In the genomic region with DNA sequence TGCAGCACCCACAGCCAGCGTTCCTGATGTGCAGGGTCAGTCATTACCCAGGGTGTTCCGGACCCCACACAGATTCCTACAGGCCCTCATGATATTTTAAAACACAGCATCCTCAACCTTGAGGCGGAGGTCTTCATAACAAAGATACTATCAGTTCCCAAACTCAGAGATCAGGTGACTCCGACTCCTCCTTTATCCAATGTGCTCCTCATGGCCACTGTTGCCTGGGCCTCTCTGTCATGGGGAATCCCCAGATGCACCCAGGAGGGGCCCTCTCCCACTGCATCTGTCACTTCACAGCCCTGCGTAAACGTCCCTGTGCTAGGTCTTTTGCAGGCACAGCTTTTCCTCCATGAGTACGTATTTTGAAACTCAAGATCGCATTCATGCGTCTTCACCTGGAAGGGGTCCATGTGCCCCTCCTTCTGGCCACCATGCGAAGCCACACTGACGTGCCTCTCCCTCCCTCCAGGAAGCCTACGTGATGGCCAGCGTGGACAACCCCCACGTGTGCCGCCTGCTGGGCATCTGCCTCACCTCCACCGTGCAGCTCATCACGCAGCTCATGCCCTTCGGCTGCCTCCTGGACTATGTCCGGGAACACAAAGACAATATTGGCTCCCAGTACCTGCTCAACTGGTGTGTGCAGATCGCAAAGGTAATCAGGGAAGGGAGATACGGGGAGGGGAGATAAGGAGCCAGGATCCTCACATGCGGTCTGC, we compare ENCODE assay signal across 1 cellular context.
A peak's percentile ranks its signal among the peaks of the same experiment; 100 is the strongest.
TF ChIP-seq lines count a peak whose summit lies in the region.

No MANE protein-coding gene starts in this region.

TF ChIP-seq in HepG2, 621 proteins besides CTCF, POLR2A, EP300 and RAD21 (continued from another document and continues in another):
- TF ChIP-seq, protein P1, sequence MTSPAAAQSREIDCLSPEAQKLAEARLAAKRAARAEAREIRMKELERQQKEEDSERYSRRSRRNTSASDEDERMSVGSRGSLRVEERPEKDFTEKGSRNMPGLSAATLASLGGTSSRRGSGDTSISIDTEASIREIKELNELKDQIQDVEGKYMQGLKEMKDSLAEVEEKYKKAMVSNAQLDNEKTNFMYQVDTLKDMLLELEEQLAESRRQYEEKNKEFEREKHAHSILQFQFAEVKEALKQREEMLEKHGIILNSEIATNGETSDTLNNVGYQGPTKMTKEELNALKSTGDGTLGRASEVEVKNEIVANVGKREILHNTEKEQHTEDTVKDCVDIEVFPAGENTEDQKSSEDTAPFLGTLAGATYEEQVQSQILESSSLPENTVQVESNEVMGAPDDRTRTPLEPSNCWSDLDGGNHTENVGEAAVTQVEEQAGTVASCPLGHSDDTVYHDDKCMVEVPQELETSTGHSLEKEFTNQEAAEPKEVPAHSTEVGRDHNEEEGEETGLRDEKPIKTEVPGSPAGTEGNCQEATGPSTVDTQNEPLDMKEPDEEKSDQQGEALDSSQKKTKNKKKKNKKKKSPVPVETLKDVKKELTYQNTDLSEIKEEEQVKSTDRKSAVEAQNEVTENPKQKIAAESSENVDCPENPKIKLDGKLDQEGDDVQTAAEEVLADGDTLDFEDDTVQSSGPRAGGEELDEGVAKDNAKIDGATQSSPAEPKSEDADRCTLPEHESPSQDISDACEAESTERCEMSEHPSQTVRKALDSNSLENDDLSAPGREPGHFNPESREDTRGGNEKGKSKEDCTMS (CRISPR knock-in tag; conservative IDR thresholded peaks at IDR 0.05) = no peak
- TF ChIP-seq ATRX (CRISPR knock-in tag; IDR thresholded peaks at IDR 0.05; ENCODE audit: borderline replicate concordance) = no peak
- TF ChIP-seq ZNF20 (CRISPR knock-in tag; IDR thresholded peaks at IDR 0.05) = no peak
- TF ChIP-seq ZNF10 (CRISPR knock-in tag; IDR thresholded peaks at IDR 0.05; ENCODE audit: borderline replicate concordance, low read depth) = no peak
- no peak for TF ChIP-seq KLF12 (CRISPR knock-in tag; IDR thresholded peaks at IDR 0.05; ENCODE audit: borderline replicate concordance)
- TF ChIP-seq SMAD1 (CRISPR knock-in tag; IDR thresholded peaks at IDR 0.05; ENCODE audit: borderline replicate concordance, low read depth) = no peak; the same call in 1 of the 2 replicates
- peak; percentile 55; the same call in 1 of the 2 replicates for TF ChIP-seq ZBTB20 (CRISPR knock-in tag; IDR thresholded peaks at IDR 0.05; ENCODE audit: borderline replicate concordance, low read depth)
- TF ChIP-seq, protein P2, sequence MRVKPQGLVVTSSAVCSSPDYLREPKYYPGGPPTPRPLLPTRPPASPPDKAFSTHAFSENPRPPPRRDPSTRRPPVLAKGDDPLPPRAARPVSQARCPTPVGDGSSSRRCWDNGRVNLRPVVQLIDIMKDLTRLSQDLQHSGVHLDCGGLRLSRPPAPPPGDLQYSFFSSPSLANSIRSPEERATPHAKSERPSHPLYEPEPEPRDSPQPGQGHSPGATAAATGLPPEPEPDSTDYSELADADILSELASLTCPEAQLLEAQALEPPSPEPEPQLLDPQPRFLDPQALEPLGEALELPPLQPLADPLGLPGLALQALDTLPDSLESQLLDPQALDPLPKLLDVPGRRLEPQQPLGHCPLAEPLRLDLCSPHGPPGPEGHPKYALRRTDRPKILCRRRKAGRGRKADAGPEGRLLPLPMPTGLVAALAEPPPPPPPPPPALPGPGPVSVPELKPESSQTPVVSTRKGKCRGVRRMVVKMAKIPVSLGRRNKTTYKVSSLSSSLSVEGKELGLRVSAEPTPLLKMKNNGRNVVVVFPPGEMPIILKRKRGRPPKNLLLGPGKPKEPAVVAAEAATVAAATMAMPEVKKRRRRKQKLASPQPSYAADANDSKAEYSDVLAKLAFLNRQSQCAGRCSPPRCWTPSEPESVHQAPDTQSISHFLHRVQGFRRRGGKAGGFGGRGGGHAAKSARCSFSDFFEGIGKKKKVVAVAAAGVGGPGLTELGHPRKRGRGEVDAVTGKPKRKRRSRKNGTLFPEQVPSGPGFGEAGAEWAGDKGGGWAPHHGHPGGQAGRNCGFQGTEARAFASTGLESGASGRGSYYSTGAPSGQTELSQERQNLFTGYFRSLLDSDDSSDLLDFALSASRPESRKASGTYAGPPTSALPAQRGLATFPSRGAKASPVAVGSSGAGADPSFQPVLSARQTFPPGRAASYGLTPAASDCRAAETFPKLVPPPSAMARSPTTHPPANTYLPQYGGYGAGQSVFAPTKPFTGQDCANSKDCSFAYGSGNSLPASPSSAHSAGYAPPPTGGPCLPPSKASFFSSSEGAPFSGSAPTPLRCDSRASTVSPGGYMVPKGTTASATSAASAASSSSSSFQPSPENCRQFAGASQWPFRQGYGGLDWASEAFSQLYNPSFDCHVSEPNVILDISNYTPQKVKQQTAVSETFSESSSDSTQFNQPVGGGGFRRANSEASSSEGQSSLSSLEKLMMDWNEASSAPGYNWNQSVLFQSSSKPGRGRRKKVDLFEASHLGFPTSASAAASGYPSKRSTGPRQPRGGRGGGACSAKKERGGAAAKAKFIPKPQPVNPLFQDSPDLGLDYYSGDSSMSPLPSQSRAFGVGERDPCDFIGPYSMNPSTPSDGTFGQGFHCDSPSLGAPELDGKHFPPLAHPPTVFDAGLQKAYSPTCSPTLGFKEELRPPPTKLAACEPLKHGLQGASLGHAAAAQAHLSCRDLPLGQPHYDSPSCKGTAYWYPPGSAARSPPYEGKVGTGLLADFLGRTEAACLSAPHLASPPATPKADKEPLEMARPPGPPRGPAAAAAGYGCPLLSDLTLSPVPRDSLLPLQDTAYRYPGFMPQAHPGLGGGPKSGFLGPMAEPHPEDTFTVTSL (CRISPR knock-in tag; IDR thresholded peaks at IDR 0.05; ENCODE audit: borderline replicate concordance) = no peak
- TF ChIP-seq, protein P3, sequence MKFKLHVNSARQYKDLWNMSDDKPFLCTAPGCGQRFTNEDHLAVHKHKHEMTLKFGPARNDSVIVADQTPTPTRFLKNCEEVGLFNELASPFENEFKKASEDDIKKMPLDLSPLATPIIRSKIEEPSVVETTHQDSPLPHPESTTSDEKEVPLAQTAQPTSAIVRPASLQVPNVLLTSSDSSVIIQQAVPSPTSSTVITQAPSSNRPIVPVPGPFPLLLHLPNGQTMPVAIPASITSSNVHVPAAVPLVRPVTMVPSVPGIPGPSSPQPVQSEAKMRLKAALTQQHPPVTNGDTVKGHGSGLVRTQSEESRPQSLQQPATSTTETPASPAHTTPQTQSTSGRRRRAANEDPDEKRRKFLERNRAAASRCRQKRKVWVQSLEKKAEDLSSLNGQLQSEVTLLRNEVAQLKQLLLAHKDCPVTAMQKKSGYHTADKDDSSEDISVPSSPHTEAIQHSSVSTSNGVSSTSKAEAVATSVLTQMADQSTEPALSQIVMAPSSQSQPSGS (CRISPR knock-in tag; IDR thresholded peaks at IDR 0.05) = no peak
- TF ChIP-seq TOPORS (CRISPR knock-in tag; IDR thresholded peaks at IDR 0.05) = 0 out of 2 replicates have a peak, but pooled peaks have one; percentile 68
- no peak for TF ChIP-seq ZBTB7A (CRISPR knock-in tag; IDR thresholded peaks at IDR 0.05)
- TF ChIP-seq ZNF749 (CRISPR knock-in tag; IDR thresholded peaks at IDR 0.05; ENCODE audit: borderline replicate concordance) = no peak
- no peak for TF ChIP-seq ZNF317 (CRISPR knock-in tag; IDR thresholded peaks at IDR 0.05)
- no peak for TF ChIP-seq ZKSCAN8 (CRISPR knock-in tag; IDR thresholded peaks at IDR 0.05; ENCODE audit: borderline replicate concordance)
- TF ChIP-seq, protein P4, sequence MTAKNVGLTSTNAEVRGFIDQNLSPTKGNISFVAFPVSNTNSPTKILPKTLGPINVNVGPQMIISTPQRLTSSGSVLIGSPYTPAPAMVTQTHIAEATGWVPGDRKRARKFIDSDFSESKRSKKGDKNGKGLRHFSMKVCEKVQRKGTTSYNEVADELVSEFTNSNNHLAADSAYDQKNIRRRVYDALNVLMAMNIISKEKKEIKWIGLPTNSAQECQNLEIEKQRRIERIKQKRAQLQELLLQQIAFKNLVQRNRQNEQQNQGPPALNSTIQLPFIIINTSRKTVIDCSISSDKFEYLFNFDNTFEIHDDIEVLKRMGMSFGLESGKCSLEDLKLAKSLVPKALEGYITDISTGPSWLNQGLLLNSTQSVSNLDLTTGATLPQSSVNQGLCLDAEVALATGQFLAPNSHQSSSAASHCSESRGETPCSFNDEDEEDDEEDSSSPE (CRISPR knock-in tag; IDR thresholded peaks at IDR 0.05) = no peak
- no peak for TF ChIP-seq ZNF431 (CRISPR knock-in tag; IDR thresholded peaks at IDR 0.05; ENCODE audit: borderline replicate concordance, low read depth)
- TF ChIP-seq, protein P5, sequence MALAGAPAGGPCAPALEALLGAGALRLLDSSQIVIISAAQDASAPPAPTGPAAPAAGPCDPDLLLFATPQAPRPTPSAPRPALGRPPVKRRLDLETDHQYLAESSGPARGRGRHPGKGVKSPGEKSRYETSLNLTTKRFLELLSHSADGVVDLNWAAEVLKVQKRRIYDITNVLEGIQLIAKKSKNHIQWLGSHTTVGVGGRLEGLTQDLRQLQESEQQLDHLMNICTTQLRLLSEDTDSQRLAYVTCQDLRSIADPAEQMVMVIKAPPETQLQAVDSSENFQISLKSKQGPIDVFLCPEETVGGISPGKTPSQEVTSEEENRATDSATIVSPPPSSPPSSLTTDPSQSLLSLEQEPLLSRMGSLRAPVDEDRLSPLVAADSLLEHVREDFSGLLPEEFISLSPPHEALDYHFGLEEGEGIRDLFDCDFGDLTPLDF (CRISPR knock-in tag; IDR thresholded peaks at IDR 0.05) = no peak
- no peak for TF ChIP-seq NKX3-1 (CRISPR knock-in tag; IDR thresholded peaks at IDR 0.05)
- TF ChIP-seq, protein P6, sequence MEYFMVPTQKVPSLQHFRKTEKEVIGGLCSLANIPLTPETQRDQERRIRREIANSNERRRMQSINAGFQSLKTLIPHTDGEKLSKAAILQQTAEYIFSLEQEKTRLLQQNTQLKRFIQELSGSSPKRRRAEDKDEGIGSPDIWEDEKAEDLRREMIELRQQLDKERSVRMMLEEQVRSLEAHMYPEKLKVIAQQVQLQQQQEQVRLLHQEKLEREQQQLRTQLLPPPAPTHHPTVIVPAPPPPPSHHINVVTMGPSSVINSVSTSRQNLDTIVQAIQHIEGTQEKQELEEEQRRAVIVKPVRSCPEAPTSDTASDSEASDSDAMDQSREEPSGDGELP (IDR thresholded peaks at IDR 0.05; ENCODE audit: borderline replicate concordance, low read depth) = peak; percentile 25; the same call in 1 of the 2 replicates
- TF ChIP-seq ZNF776 (CRISPR knock-in tag; IDR thresholded peaks at IDR 0.05) = no peak
- TF ChIP-seq IKZF4 (CRISPR knock-in tag; IDR thresholded peaks at IDR 0.05; ENCODE audit: borderline replicate concordance, low read depth, not compliant biosample characterization) = no peak
- TF ChIP-seq MZF1 (CRISPR knock-in tag; IDR thresholded peaks at IDR 0.05; ENCODE audit: borderline replicate concordance) = no peak
- TF ChIP-seq SMYD3 (CRISPR knock-in tag; IDR thresholded peaks at IDR 0.05) = 0 out of 2 replicates have a peak, but pooled peaks have one; percentile 48
- no peak for TF ChIP-seq ZNF569 (CRISPR knock-in tag; IDR thresholded peaks at IDR 0.05; ENCODE audit: borderline replicate concordance)
- TF ChIP-seq ZNF343 (CRISPR knock-in tag; IDR thresholded peaks at IDR 0.05) = no peak
- no peak for TF ChIP-seq SP2 (CRISPR knock-in tag; IDR thresholded peaks at IDR 0.05)
- TF ChIP-seq NONO (IDR thresholded peaks at IDR 0.05) = no peak
- 0 out of 2 replicates have a peak, but pooled peaks have one; percentile 45 for TF ChIP-seq NONO (CRISPR knock-in tag; conservative IDR thresholded peaks at IDR 0.05)
- no peak for TF ChIP-seq ZNF629 (CRISPR knock-in tag; conservative IDR thresholded peaks at IDR 0.05)
- peak; percentile 26; the same call in 1 of the 2 replicates for TF ChIP-seq DMAP1 (CRISPR knock-in tag; IDR thresholded peaks at IDR 0.05)
- TF ChIP-seq CCAR2 (optimal IDR thresholded peaks at IDR 0.05; ENCODE audit: low read depth, low read length) = no peak
- TF ChIP-seq ZNF773 (CRISPR knock-in tag; IDR thresholded peaks at IDR 0.05; ENCODE audit: borderline replicate concordance) = no peak
- TF ChIP-seq ZNF101 (CRISPR knock-in tag; IDR thresholded peaks at IDR 0.05; ENCODE audit: borderline replicate concordance, low read depth) = no peak
- TF ChIP-seq CEBPG (CRISPR knock-in tag; IDR thresholded peaks at IDR 0.05) = no peak
- TF ChIP-seq SP4 (CRISPR knock-in tag; IDR thresholded peaks at IDR 0.05) = no peak
- TF ChIP-seq ZSCAN25 (CRISPR knock-in tag; IDR thresholded peaks at IDR 0.05) = peak; percentile 28; the same call in 1 of the 2 replicates
- no peak for TF ChIP-seq SALL2 (CRISPR knock-in tag; IDR thresholded peaks at IDR 0.05)
- no peak for TF ChIP-seq ZNF326 (CRISPR knock-in tag; IDR thresholded peaks at IDR 0.05; ENCODE audit: borderline replicate concordance)
- no peak for TF ChIP-seq ZEB1 (IDR thresholded peaks at IDR 0.05; ENCODE audit: insufficient replicate concordance, low read depth)
- TF ChIP-seq SRSF9 (IDR thresholded peaks at IDR 0.05; ENCODE audit: borderline replicate concordance, insufficient read depth, low read depth, low read length, poor library complexity, severe bottlenecking) = no peak
- TF ChIP-seq NFKB2 (CRISPR knock-in tag; IDR thresholded peaks at IDR 0.05; ENCODE audit: borderline replicate concordance) = no peak; the same call in 1 of the 2 replicates
- TF ChIP-seq ZMAT3 (CRISPR knock-in tag; conservative IDR thresholded peaks at IDR 0.05) = no peak
- TF ChIP-seq, protein P7, sequence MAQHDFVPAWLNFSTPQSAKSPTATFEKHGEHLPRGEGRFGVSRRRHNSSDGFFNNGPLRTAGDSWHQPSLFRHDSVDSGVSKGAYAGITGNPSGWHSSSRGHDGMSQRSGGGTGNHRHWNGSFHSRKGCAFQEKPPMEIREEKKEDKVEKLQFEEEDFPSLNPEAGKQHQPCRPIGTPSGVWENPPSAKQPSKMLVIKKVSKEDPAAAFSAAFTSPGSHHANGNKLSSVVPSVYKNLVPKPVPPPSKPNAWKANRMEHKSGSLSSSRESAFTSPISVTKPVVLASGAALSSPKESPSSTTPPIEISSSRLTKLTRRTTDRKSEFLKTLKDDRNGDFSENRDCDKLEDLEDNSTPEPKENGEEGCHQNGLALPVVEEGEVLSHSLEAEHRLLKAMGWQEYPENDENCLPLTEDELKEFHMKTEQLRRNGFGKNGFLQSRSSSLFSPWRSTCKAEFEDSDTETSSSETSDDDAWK (CRISPR knock-in tag; IDR thresholded peaks at IDR 0.05) = no peak
- no peak for TF ChIP-seq PAWR (CRISPR knock-in tag; IDR thresholded peaks at IDR 0.05; ENCODE audit: borderline replicate concordance)
- TF ChIP-seq ZFAT (CRISPR knock-in tag; conservative IDR thresholded peaks at IDR 0.05) = no peak
- no peak for TF ChIP-seq ZNF644 (CRISPR knock-in tag; IDR thresholded peaks at IDR 0.05; ENCODE audit: low read depth)
- TF ChIP-seq, protein P8, sequence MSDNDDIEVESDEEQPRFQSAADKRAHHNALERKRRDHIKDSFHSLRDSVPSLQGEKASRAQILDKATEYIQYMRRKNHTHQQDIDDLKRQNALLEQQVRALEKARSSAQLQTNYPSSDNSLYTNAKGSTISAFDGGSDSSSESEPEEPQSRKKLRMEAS (IDR thresholded peaks at IDR 0.05) = peak; percentile 77
- TF ChIP-seq SMC3 (IDR thresholded peaks at IDR 0.05; ENCODE audit: low read length) = no peak
- TF ChIP-seq TOE1 (CRISPR knock-in tag; IDR thresholded peaks at IDR 0.05) = no peak
- no peak for TF ChIP-seq ZNF30 (CRISPR knock-in tag; IDR thresholded peaks at IDR 0.05)
- 0 out of 2 replicates have a peak, but pooled peaks have one; percentile 65 for TF ChIP-seq ZNF619 (CRISPR knock-in tag; IDR thresholded peaks at IDR 0.05)
- TF ChIP-seq, protein P9, sequence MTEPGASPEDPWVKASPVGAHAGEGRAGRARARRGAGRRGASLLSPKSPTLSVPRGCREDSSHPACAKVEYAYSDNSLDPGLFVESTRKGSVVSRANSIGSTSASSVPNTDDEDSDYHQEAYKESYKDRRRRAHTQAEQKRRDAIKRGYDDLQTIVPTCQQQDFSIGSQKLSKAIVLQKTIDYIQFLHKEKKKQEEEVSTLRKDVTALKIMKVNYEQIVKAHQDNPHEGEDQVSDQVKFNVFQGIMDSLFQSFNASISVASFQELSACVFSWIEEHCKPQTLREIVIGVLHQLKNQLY (CRISPR knock-in tag; IDR thresholded peaks at IDR 0.05) = peak; percentile 60; the same call in 1 of the 2 replicates
- TF ChIP-seq MEIS2 (CRISPR knock-in tag; IDR thresholded peaks at IDR 0.05) = no peak
- no peak for TF ChIP-seq ZNF75D (CRISPR knock-in tag; IDR thresholded peaks at IDR 0.05; ENCODE audit: borderline replicate concordance)
